28 cellular contexts compared by ENCODE assay signal in the genomic region with DNA sequence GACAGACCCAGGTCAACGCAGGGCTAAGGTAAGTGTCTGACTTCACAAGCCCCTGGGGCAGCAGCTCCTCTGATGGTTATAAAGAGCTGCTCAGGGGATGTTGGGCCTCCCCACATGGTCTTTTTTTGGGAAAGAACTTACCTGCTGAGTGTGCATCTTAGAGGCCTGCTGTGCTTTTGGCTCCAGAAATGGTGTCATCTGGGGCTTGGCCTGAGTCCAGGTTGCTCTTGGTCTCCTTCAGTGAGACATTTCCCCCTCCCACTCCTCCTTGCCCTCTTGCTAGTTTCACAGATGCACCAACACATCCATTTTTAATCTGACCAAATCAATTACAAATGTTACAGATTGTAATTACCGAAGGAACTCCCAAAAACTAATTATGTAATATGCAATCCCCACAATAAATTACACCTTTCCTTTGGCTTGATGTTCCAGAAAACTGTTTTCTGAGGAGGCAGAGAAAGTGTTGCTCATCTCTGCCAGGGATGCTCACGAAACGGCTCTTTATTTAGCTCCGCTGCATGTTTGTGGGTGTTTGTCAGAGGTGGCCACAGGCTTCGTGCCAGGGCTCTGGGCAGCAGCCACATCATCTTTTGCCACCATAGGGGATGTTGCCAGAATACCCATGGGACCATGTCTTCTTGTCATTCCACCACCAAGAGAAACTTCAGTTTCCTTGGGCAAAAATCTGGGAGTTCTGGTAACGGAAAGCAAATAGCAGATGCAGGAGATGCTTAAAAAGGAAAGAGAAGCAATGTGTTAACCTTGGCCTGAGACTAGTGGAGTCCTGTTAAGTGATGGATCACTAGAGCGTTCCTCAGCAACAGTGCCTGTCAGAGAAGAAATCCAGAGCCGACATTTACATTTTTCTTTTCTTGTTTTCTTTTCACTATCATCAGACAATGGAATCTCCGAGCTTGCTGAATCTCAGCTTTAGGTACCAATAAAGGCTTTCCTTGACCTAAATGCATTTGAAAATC.
DNase-seq lines count a peak whose midpoint lies in the region; ATAC-seq, FAIRE-seq and TF ChIP-seq lines count a peak whose summit lies in the region.
"Had no signal": no experiment of that assay in that cellular context is flagged by ENCODE, and none has a peak within 500 bp of the region (broad histone marks: within the 10 kb centered on the region; RNA-seq: fewer than 3 reads in every experiment).

No MANE protein-coding gene starts in this region.

- H3K36me3 ChIP-seq in HAP-1 (replicated peaks), result no peaks in the 10 kb centered on the region
- H3K36me3 ChIP-seq: BLaER1, thyroid gland had no signal

- no peak overlapping the region for H3K27ac ChIP-seq in A549
- H3K27ac ChIP-seq: BLaER1, coronary artery, PC-9, thyroid gland had no signal

- in situ Hi-C loops in HAP-1 (cut with MboI; ENCODE audit: low sequenced_read_pairs), result no loop called here

- H3K4me1 ChIP-seq in A549 (no peaks in the 10 kb centered on the region), HAP-1 (peaks cover 22% of the 10 kb centered on the region)

- H3K9me3 ChIP-seq in A549 (no peaks in the 10 kb centered on the region), HAP-1 (no peaks in the 10 kb centered on the region)
- H3K9me3 ChIP-seq: BLaER1, thyroid gland had no signal

- H3K4me2 ChIP-seq in A549, result no peak overlapping the region
- H3K4me2 ChIP-seq: BLaER1, PC-9 had no signal

- no peak for TF ChIP-seq RAD21 in A549 (conservative IDR thresholded peaks at IDR 0.05 in 1 of 2, IDR thresholded peaks at IDR 0.05 in 1 of 2)

- no peak for TF ChIP-seq POLR2A in A549 (IDR thresholded peaks at IDR 0.05; ENCODE audit: low read length)

- FAIRE-seq in A549 (lab: Jason Lieb, UNC), result peak; percentile 68
- FAIRE-seq: K562 had no signal

- no peak for TF ChIP-seq EP300 in A549 (IDR thresholded peaks at IDR 0.05)

- no peaks in the 10 kb centered on the region for H3K9me3 Mint-ChIP-seq in activated CD8-positive, alpha-beta memory T cell treated with anti-CD3 and anti-CD28 coated beads, Interleukin-2, amount 10 ng/mL, durations not matched to agents 7 days and 5 days (ENCODE audit: low read depth)
- H3K9me3 Mint-ChIP-seq in stimulated activated naive B cell treated with anti-CD40 and anti-IgM and Interleukin-4, amounts not matched to agents 10 μg/mL and 1 μg/mL and 100 μg/mL, for 72 hours, result peaks cover 0 to 4% of the 10 kb centered on the region in 2 donors
- H3K9me3 Mint-ChIP-seq: activated CD4-positive, alpha-beta memory T cell treated with anti-CD3 and anti-CD28 coated beads for 36 hours; activated naive CD4-positive, alpha-beta T cell treated with anti-CD3 and anti-CD28 coated beads, Interleukin-2, amount 10 ng/mL, durations not matched to agents 7 days and 5 days; H9; stimulated activated naive CD8-positive, alpha-beta T cell treated with anti-CD3 and anti-CD28 coated beads, Interleukin-15, Interleukin-2, amounts not matched to agents 100 ng/mL and 50 ng/mL, for 24 hours; T-cell had no signal

- no peak overlapping the region for H3K4me3 Mint-ChIP-seq in activated CD8-positive, alpha-beta memory T cell treated with anti-CD3 and anti-CD28 coated beads, Interleukin-2, amount 10 ng/mL, durations not matched to agents 7 days and 5 days
- H3K4me3 Mint-ChIP-seq in stimulated activated naive B cell treated with anti-CD40 and anti-IgM and Interleukin-4, amounts not matched to agents 10 μg/mL and 1 μg/mL and 100 μg/mL, for 72 hours, result no peak overlapping the region
- H3K4me3 Mint-ChIP-seq: activated CD4-positive, alpha-beta memory T cell treated with anti-CD3 and anti-CD28 coated beads for 36 hours; activated naive CD4-positive, alpha-beta T cell treated with anti-CD3 and anti-CD28 coated beads, Interleukin-2, amount 10 ng/mL, durations not matched to agents 7 days and 5 days; H9; stimulated activated naive CD8-positive, alpha-beta T cell treated with anti-CD3 and anti-CD28 coated beads, Interleukin-15, Interleukin-2, amounts not matched to agents 100 ng/mL and 50 ng/mL, for 24 hours; T-cell had no signal

- 15% methylated on average over 10 of the region's 10 CpGs for WGBS in A549 (ENCODE audit: missing lambda C conversion rate)

- CTCF ChIA-PET in A549 (lab: Yijun Ruan, JAX), result no interaction called here
- CTCF ChIA-PET in activated CD8-positive, alpha-beta memory T cell treated with anti-CD3 and anti-CD28 coated beads, Interleukin-2, amount 10 ng/mL, durations not matched to agents 7 days and 5 days (lab: Charles Lee), result no interaction called here

- no peak overlapping the region for H3K27ac Mint-ChIP-seq in activated CD8-positive, alpha-beta memory T cell treated with anti-CD3 and anti-CD28 coated beads, Interleukin-2, amount 10 ng/mL, durations not matched to agents 7 days and 5 days
- no peak overlapping the region for H3K27ac Mint-ChIP-seq in stimulated activated naive B cell treated with anti-CD40 and anti-IgM and Interleukin-4, amounts not matched to agents 10 μg/mL and 1 μg/mL and 100 μg/mL, for 72 hours
- H3K27ac Mint-ChIP-seq: activated CD4-positive, alpha-beta memory T cell treated with anti-CD3 and anti-CD28 coated beads for 36 hours; activated naive CD4-positive, alpha-beta T cell treated with anti-CD3 and anti-CD28 coated beads, Interleukin-2, amount 10 ng/mL, durations not matched to agents 7 days and 5 days; H9; stimulated activated naive CD8-positive, alpha-beta T cell treated with anti-CD3 and anti-CD28 coated beads, Interleukin-15, Interleukin-2, amounts not matched to agents 100 ng/mL and 50 ng/mL, for 24 hours; T-cell had no signal

- no peaks in the 10 kb centered on the region for H3K27me3 ChIP-seq in HAP-1 (ENCODE audit: low read depth)
- H3K27me3 ChIP-seq: BLaER1, thyroid gland had no signal

- H3K4me3 ChIP-seq in A549 (no peak overlapping the region), HAP-1 (no peak overlapping the region)
- H3K4me3 ChIP-seq: BLaER1, coronary artery, K562, PC-9, thyroid gland had no signal

- no peaks in the 10 kb centered on the region for H3K36me3 Mint-ChIP-seq in activated CD8-positive, alpha-beta memory T cell treated with anti-CD3 and anti-CD28 coated beads, Interleukin-2, amount 10 ng/mL, durations not matched to agents 7 days and 5 days
- H3K36me3 Mint-ChIP-seq in stimulated activated naive B cell treated with anti-CD40 and anti-IgM and Interleukin-4, amounts not matched to agents 10 μg/mL and 1 μg/mL and 100 μg/mL, for 72 hours, result no peaks in the 10 kb centered on the region
- H3K36me3 Mint-ChIP-seq: activated CD4-positive, alpha-beta memory T cell treated with anti-CD3 and anti-CD28 coated beads for 36 hours; activated naive CD4-positive, alpha-beta T cell treated with anti-CD3 and anti-CD28 coated beads, Interleukin-2, amount 10 ng/mL, durations not matched to agents 7 days and 5 days; T-cell had no signal

- H3K4me1 Mint-ChIP-seq in activated CD8-positive, alpha-beta memory T cell treated with anti-CD3 and anti-CD28 coated beads, Interleukin-2, amount 10 ng/mL, durations not matched to agents 7 days and 5 days, result no peaks in the 10 kb centered on the region
- H3K4me1 Mint-ChIP-seq in stimulated activated naive B cell treated with anti-CD40 and anti-IgM and Interleukin-4, amounts not matched to agents 10 μg/mL and 1 μg/mL and 100 μg/mL, for 72 hours, result no peaks in the 10 kb centered on the region
- H3K4me1 Mint-ChIP-seq: activated naive CD4-positive, alpha-beta T cell treated with anti-CD3 and anti-CD28 coated beads, Interleukin-2, amount 10 ng/mL, durations not matched to agents 7 days and 5 days; T-cell had no signal

- DNase-seq in A549 (ENCODE audit: low read depth in 1 of 2, low spot score in 1 of 2) (no peak), NCI-H2171 (lab: John Stamatoyannopoulos, UW) (peak; percentile 47), cerebellum (ENCODE audit: low spot score) (peak; percentile 25), medulla oblongata (ENCODE audit: extremely low spot score) (peak; percentile 9), HAP-1 (ENCODE audit: low spot score in 2 of 2) (no peak)
- DNase-seq in activated CD8-positive, alpha-beta memory T cell treated with anti-CD3 and anti-CD28 coated beads, Interleukin-2, amount 10 ng/mL, durations not matched to agents 7 days and 5 days, result no peak
- no peak for DNase-seq in stimulated activated naive B cell treated with anti-CD40 and anti-IgM and Interleukin-4, amounts not matched to agents 10 μg/mL and 1 μg/mL and 100 μg/mL, for 72 hours
- DNase-seq: activated CD4-positive, alpha-beta memory T cell treated with anti-CD3 and anti-CD28 coated beads for 36 hours; activated CD8-positive, alpha-beta memory T cell treated with anti-CD3 and anti-CD28 coated beads, Interleukin-2, amount 50 U/mL, for 48 hours; activated naive CD4-positive, alpha-beta T cell treated with anti-CD3 and anti-CD28 coated beads, Interleukin-2, amount 10 ng/mL, durations not matched to agents 7 days and 5 days; amniotic stem cell; foreskin fibroblast; GDM1; left colon; mesenchymal stem cell; NCI-H1417; NCI-H2107; NCI-H446 treated with DMSO at 0.1 percent for 48 hours; PC-9; SIG-M5; T-cell had no signal

- POLR2A ChIA-PET in A549 (lab: Yijun Ruan, JAX), result no interaction called here

- H3K27me3 Mint-ChIP-seq in activated CD8-positive, alpha-beta memory T cell treated with anti-CD3 and anti-CD28 coated beads, Interleukin-2, amount 10 ng/mL, durations not matched to agents 7 days and 5 days, result no peaks in the 10 kb centered on the region
- no peaks in the 10 kb centered on the region for H3K27me3 Mint-ChIP-seq in stimulated activated naive B cell treated with anti-CD40 and anti-IgM and Interleukin-4, amounts not matched to agents 10 μg/mL and 1 μg/mL and 100 μg/mL, for 72 hours
- H3K27me3 Mint-ChIP-seq: activated CD4-positive, alpha-beta memory T cell treated with anti-CD3 and anti-CD28 coated beads for 36 hours; activated naive CD4-positive, alpha-beta T cell treated with anti-CD3 and anti-CD28 coated beads, Interleukin-2, amount 10 ng/mL, durations not matched to agents 7 days and 5 days; stimulated activated naive CD8-positive, alpha-beta T cell treated with anti-CD3 and anti-CD28 coated beads, Interleukin-15, Interleukin-2, amounts not matched to agents 100 ng/mL and 50 ng/mL, for 24 hours had no signal

- TF ChIP-seq CTCF in A549 (IDR thresholded peaks at IDR 0.05), result no peak

- ATAC-seq in A549, result no peak
- ATAC-seq in activated CD8-positive, alpha-beta memory T cell treated with anti-CD3 and anti-CD28 coated beads, Interleukin-2, amount 10 ng/mL, durations not matched to agents 7 days and 5 days, result no peak
- no peak for ATAC-seq in HG03521 (IDR thresholded peaks at IDR 0.05; ENCODE audit: unreplicated experiment)
- no peak for ATAC-seq in stimulated activated naive B cell treated with anti-CD40 and anti-IgM and Interleukin-4, amounts not matched to agents 10 μg/mL and 1 μg/mL and 100 μg/mL, for 72 hours (replicated peaks)
- ATAC-seq: K562, left colon, T-cell had no signal

TF ChIP-seq in A549, 52 proteins besides CTCF, POLR2A, EP300 and RAD21 (continues in another document):
- no peak for TF ChIP-seq ESRRA (IDR thresholded peaks at IDR 0.05; ENCODE audit: borderline replicate concordance, low read length)

Comparison
In these comparisons a context has a peak if more than half of its experiments do, and no peak if none do; other contexts are left out.
1. DNase-seq: peak in NCI-H2171 (single experiment), cerebellum (single experiment) and medulla oblongata (single experiment); none in A549 (0 of 2), HAP-1 (0 of 2), activated CD8-positive, alpha-beta memory T cell treated with anti-CD3 and anti-CD28 coated beads, Interleukin-2, amount 10 ng/mL, durations not matched to agents 7 days and 5 days (single experiment) and stimulated activated naive B cell treated with anti-CD40 and anti-IgM and Interleukin-4, amounts not matched to agents 10 μg/mL and 1 μg/mL and 100 μg/mL, for 72 hours (single experiment).